20 cellular contexts compared by ENCODE assay signal in genomic region chr5:158876263-158876942, GRCh38.
DNase-seq lines count a peak whose midpoint lies in the region; ATAC-seq and TF ChIP-seq lines count a peak whose summit lies in the region.
"Had no signal": no experiment of that assay in that cellular context is flagged by ENCODE, and none has a peak within 500 bp of the region (broad histone marks: within the 10 kb centered on the region; RNA-seq: fewer than 3 reads in every experiment).

No MANE protein-coding gene starts in this region.

- peaks cover 6 to 45% (median 27%) of the 10 kb centered on the region in 3 donors for H3K4me1 ChIP-seq in esophagus squamous epithelium
- H3K4me1 ChIP-seq in BE2C, result no peaks in the 10 kb centered on the region

- 71 to 80% methylated on average over 10 of the region's 10 CpGs for WGBS in esophagus squamous epithelium, 2 donors

- H3K4me3 ChIP-seq in GM08714 (ENCODE audit: low read length), result peak overlapping the region; percentile 33; the same call in 1 of the 2 replicates
- H3K4me3 ChIP-seq in esophagus squamous epithelium, result no peak overlapping the region
- H3K4me3 ChIP-seq in BE2C (ENCODE audit: low read depth, low read length), result no peak overlapping the region

- H3K36me3 Mint-ChIP-seq in IgD-negative memory B cell, result peaks cover 2% of the 10 kb centered on the region
- peaks cover 11 to 22% of the 10 kb centered on the region in 2 donors for H3K36me3 Mint-ChIP-seq in stimulated activated naive B cell treated with anti-CD40 and anti-IgM and Interleukin-4, amounts not matched to agents 10 μg/mL and 1 μg/mL and 100 μg/mL, for 72 hours
- H3K36me3 Mint-ChIP-seq: CD4-positive, alpha-beta memory T cell; stimulated activated effector memory CD8-positive, alpha-beta T cell treated with anti-CD3 and anti-CD28 coated beads, Interleukin-12 subunit alpha, Interleukin-12 subunit beta, amount 100 ng/mL, for 72 hours had no signal

- no peaks in the 10 kb centered on the region for H3K36me3 ChIP-seq in esophagus squamous epithelium
- H3K36me3 ChIP-seq in BE2C, result no peaks in the 10 kb centered on the region

- peak overlapping the region; percentile 86 to 91 (median 88) for H3K27ac Mint-ChIP-seq in IgD-negative memory B cell
- peak overlapping the region; percentile 87 for H3K27ac Mint-ChIP-seq in stimulated activated naive B cell treated with anti-CD40 and anti-IgM and Interleukin-4, amounts not matched to agents 10 μg/mL and 1 μg/mL and 100 μg/mL, for 72 hours
- H3K27ac Mint-ChIP-seq: activated T-helper 1 cell treated with anti-CD3 and anti-CD28 coated beads, Interleukin-12 subunit alpha, Interleukin-12 subunit beta, Interleukin-2, Interleukin-4 antibody, amounts not matched to agents 30 ng/mL and 10 ng/mL and 1 ng/mL, durations not matched to agents 14 hours and 24 hours and 36 hours had no signal

- TF ChIP-seq POLR2A in esophagus squamous epithelium (IDR thresholded peaks at IDR 0.05), result no peak

- H3K27me3 Mint-ChIP-seq in IgD-negative memory B cell, result no peaks in the 10 kb centered on the region
- no peaks in the 10 kb centered on the region for H3K27me3 Mint-ChIP-seq in stimulated activated naive B cell treated with anti-CD40 and anti-IgM and Interleukin-4, amounts not matched to agents 10 μg/mL and 1 μg/mL and 100 μg/mL, for 72 hours

- peaks cover 79 to 86% (median 81%) of the 10 kb centered on the region in 3 donors for H3K4me1 Mint-ChIP-seq in IgD-negative memory B cell
- peaks cover 67 to 100% of the 10 kb centered on the region in 2 donors for H3K4me1 Mint-ChIP-seq in stimulated activated naive B cell treated with anti-CD40 and anti-IgM and Interleukin-4, amounts not matched to agents 10 μg/mL and 1 μg/mL and 100 μg/mL, for 72 hours

- TF ChIP-seq CTCF in esophagus squamous epithelium (IDR thresholded peaks at IDR 0.05) (no peak), BE2C (IDR thresholded peaks at IDR 0.05; ENCODE audit: low read depth, low read length) (no peak)

- peak overlapping the region in 3 of 4 donors; percentile 42 for H3K27ac ChIP-seq in esophagus squamous epithelium
- H3K27ac ChIP-seq: HL-60 had no signal

- no peak for ATAC-seq in stimulated activated naive B cell treated with anti-CD40 and anti-IgM and Interleukin-4, amounts not matched to agents 10 μg/mL and 1 μg/mL and 100 μg/mL, for 72 hours (replicated peaks)
- no peak for ATAC-seq in HG02798 (IDR thresholded peaks at IDR 0.05; ENCODE audit: poor library complexity, unreplicated experiment)

- H3K9me3 ChIP-seq in esophagus squamous epithelium (no peaks in the 10 kb centered on the region), BE2C (no peaks in the 10 kb centered on the region)

- DNase-seq in esophagus squamous epithelium (lab: John Stamatoyannopoulos, UW) (no peak), globus pallidus (ENCODE audit: low spot score) (no peak), BE2C (no peak), GDM1 (lab: John Stamatoyannopoulos, UW) (no peak)
- DNase-seq in stimulated activated naive B cell treated with anti-CD40 and anti-IgM and Interleukin-4, amounts not matched to agents 10 μg/mL and 1 μg/mL and 100 μg/mL, for 72 hours, result no peak
- DNase-seq: CD4-positive, alpha-beta memory T cell; effector memory CD4-positive, alpha-beta T cell; Kasumi-1; kidney; NCI-H1694 treated with DMSO at 0.1 percent for 48 hours; NCI-H774; retina; stimulated activated CD4-positive, alpha-beta T cell treated with anti-CD3 and anti-CD28 coated beads, Interleukin-4, amount 100 ng/mL, for 24 hours; T-helper 9 cell had no signal

- H3K4me3 Mint-ChIP-seq in IgD-negative memory B cell, result peak overlapping the region; percentile 56 to 84 (median 80)
- H3K4me3 Mint-ChIP-seq in stimulated activated naive B cell treated with anti-CD40 and anti-IgM and Interleukin-4, amounts not matched to agents 10 μg/mL and 1 μg/mL and 100 μg/mL, for 72 hours, result peak overlapping the region; percentile 25 to 42
- H3K4me3 Mint-ChIP-seq: activated T-helper 1 cell treated with anti-CD3 and anti-CD28 coated beads, Interleukin-12 subunit alpha, Interleukin-12 subunit beta, Interleukin-2, Interleukin-4 antibody, amounts not matched to agents 30 ng/mL and 10 ng/mL and 1 ng/mL, durations not matched to agents 14 hours and 24 hours and 36 hours had no signal

- intact Hi-C loops in esophagus squamous epithelium (cut with DNase I), result no loop called here

- H3K27me3 ChIP-seq in esophagus squamous epithelium (peaks cover 0 to 21% (median 0%) of the 10 kb centered on the region in 4 donors), BE2C (no peaks in the 10 kb centered on the region)

- no peaks in the 10 kb centered on the region for H3K9me3 Mint-ChIP-seq in IgD-negative memory B cell
- H3K9me3 Mint-ChIP-seq in stimulated activated naive B cell treated with anti-CD40 and anti-IgM and Interleukin-4, amounts not matched to agents 10 μg/mL and 1 μg/mL and 100 μg/mL, for 72 hours, result no peaks in the 10 kb centered on the region
- H3K9me3 Mint-ChIP-seq: activated T-helper 1 cell treated with anti-CD3 and anti-CD28 coated beads, Interleukin-12 subunit alpha, Interleukin-12 subunit beta, Interleukin-2, Interleukin-4 antibody, amounts not matched to agents 30 ng/mL and 10 ng/mL and 1 ng/mL, durations not matched to agents 14 hours and 24 hours and 36 hours; stimulated activated effector memory CD8-positive, alpha-beta T cell treated with anti-CD3 and anti-CD28 coated beads, Interleukin-12 subunit alpha, Interleukin-12 subunit beta, amount 100 ng/mL, for 72 hours had no signal
